Comparison of ENCODE assay signal across 3 cellular contexts in the genomic region with DNA sequence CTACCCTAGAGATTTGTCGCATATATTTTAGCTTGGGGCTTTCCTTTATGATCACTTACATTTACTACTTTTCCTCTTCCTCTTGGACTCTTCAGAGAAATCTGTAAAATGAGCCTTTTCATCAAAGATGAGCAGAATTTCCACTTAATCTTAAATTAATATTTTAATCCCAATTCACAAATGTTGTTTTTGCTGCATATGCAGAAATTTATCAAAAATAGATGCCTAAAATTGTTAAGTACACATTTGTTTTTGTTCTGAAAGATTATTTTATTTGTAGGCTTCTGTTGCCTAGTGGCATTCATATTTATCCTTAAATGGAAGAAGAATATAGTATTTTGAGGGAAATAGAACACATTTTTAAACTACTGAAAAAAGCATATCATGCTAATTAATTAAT.
TF ChIP-seq lines count a peak whose summit lies in the region.

No MANE protein-coding gene starts in this region.

TF ChIP-seq in A549, 52 proteins besides CTCF, POLR2A, EP300 and RAD21:
- TF ChIP-seq EHF (CRISPR knock-in tag; IDR thresholded peaks at IDR 0.05): no peak
- no peak for TF ChIP-seq RCOR1 (IDR thresholded peaks at IDR 0.05; ENCODE audit: low read depth, low read length)
- TF ChIP-seq MAFK (IDR thresholded peaks at IDR 0.05; ENCODE audit: partially characterized antibody): peak; percentile 61
- no peak for TF ChIP-seq TFCP2L1 (CRISPR knock-in tag; IDR thresholded peaks at IDR 0.05)
- TF ChIP-seq, protein P1, sequence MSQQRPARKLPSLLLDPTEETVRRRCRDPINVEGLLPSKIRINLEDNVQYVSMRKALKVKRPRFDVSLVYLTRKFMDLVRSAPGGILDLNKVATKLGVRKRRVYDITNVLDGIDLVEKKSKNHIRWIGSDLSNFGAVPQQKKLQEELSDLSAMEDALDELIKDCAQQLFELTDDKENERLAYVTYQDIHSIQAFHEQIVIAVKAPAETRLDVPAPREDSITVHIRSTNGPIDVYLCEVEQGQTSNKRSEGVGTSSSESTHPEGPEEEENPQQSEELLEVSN (IDR thresholded peaks at IDR 0.05; ENCODE audit: borderline replicate concordance, low read depth): no peak
- TF ChIP-seq JUN (IDR thresholded peaks at IDR 0.05): no peak
- TF ChIP-seq HOXB13 (CRISPR knock-in tag; IDR thresholded peaks at IDR 0.05; ENCODE audit: low read depth): no peak
- no peak for TF ChIP-seq POLR2AphosphoS2 (conservative IDR thresholded peaks at IDR 0.05; ENCODE audit: low read length)
- TF ChIP-seq ZNF302 (CRISPR knock-in tag; IDR thresholded peaks at IDR 0.05): no peak

TF ChIP-seq in IMR-90, 13 proteins besides CTCF, POLR2A, EP300 and RAD21:
- TF ChIP-seq CHD1 (IDR thresholded peaks at IDR 0.05; ENCODE audit: low read depth, low read length) (no peak), BHLHE40 (IDR thresholded peaks at IDR 0.05; ENCODE audit: low read depth, low read length) (no peak), RFX5 (IDR thresholded peaks at IDR 0.05; ENCODE audit: low read depth, low read length) (no peak), CEBPB (IDR thresholded peaks at IDR 0.05; ENCODE audit: low read depth, low read length) (no peak), MAFK (IDR thresholded peaks at IDR 0.05; ENCODE audit: low read depth, low read length) (0 out of 2 replicates have a peak, but pooled peaks have one; percentile 27), MXI1 (IDR thresholded peaks at IDR 0.05; ENCODE audit: borderline replicate concordance, low read depth, low read length) (no peak)

TF ChIP-seq in K562, 482 proteins besides CTCF, POLR2A, EP300 and RAD21:
- TF ChIP-seq PHB2 (IDR thresholded peaks at IDR 0.05; ENCODE audit: low read depth) (no peak), ZNF316 (IDR thresholded peaks at IDR 0.05) (peak; percentile 57)
TF ChIP-seq in K562: peak in this region for 1.
